23 cellular contexts compared by ENCODE assay signal in the genomic region with DNA sequence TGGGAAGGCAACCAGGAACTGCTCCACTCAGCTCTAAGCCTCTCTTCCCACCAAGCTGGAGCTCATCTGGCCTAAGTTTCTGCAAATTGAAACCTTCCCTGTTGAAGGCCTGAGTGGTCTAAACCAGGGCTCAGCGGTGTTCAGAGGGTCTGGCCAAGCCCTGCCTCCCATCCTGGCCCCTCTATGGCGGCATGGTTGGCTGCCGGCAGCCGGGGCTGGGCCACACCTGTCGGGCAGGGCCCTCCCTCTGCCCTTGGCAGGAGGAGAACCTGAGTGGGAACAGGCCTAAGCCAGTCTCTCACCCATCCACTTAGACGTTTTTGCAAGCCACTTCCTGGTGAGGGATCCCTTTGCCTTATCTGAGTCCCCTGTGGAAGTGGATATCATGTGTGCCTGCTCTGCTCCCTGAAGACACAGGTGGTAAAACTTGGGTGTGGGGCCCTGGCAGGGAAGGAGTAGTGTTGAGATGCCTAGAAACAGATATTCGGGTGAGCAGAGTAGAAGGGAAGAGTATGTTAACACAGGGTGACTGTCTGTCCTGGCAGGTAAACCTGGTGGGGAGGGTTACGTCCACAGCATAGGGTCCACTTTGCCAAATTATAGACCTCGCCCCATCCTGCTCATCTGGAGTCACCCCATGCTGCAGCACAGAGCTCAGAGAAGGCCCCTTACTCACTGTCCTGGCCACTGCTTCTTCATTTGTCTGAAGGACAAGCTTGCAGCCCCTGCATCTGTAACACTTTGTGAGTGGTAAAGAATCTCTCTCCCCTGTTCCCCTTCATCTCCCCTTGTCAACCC.
"Had no signal": no experiment of that assay in that cellular context is flagged by ENCODE, and none has a peak within 500 bp of the region (broad histone marks: within the 10 kb centered on the region; RNA-seq: fewer than 3 reads in every experiment).

No MANE protein-coding gene starts in this region.

- H3K9me3 Mint-ChIP-seq: activated T-cell treated with anti-CD3 and anti-CD28 coated beads, Interleukin-2, amount 50 U/mL, for 72 hours; stimulated activated naive CD8-positive, alpha-beta T cell treated with anti-CD3 and anti-CD28 coated beads, Interleukin-15, Interleukin-2, amounts not matched to agents 100 ng/mL and 50 ng/mL, for 24 hours; T-cell had no signal

- H3K27me3 ChIP-seq: vagina had no signal

- H3K4me3 Mint-ChIP-seq: activated T-cell treated with anti-CD3 and anti-CD28 coated beads, Interleukin-2, amount 50 U/mL, for 72 hours; naive thymus-derived CD4-positive, alpha-beta T cell; stimulated activated naive CD8-positive, alpha-beta T cell treated with anti-CD3 and anti-CD28 coated beads, Interleukin-15, Interleukin-2, amounts not matched to agents 100 ng/mL and 50 ng/mL, for 24 hours; T-cell had no signal

- H3K4me3 ChIP-seq: esophagus muscularis mucosa, gastroesophageal sphincter, tibial nerve, vagina had no signal

- H3K4me1 Mint-ChIP-seq: naive thymus-derived CD4-positive, alpha-beta T cell; T-cell had no signal

- H3K4me1 ChIP-seq: esophagus muscularis mucosa, gastroesophageal sphincter, tibial nerve, vagina had no signal

- DNase-seq: activated CD4-positive, alpha-beta T cell treated with anti-CD3 and anti-CD28 coated beads for 48 hours; activated CD4-positive, CD25-positive, alpha-beta regulatory T cell; activated effector memory CD4-positive, alpha-beta T cell treated with anti-CD3 and anti-CD28 coated beads, Interleukin-2, amount 50 U/mL, for 16 hours; activated naive CD4-positive, alpha-beta T cell treated with anti-CD3 and anti-CD28 coated beads, Interleukin-2, amount 50 U/mL, for 16 hours; activated T-cell treated with anti-CD3 and anti-CD28 coated beads, Interleukin-2, amount 50 U/mL, for 72 hours; aorta; cerebellar nuclear complex; effector CD8-positive, alpha-beta T cell; left cardiac atrium; mesenchymal stem cell; naive thymus-derived CD4-positive, alpha-beta T cell; occipital lobe; retina; stimulated activated CD4-positive, alpha-beta T cell treated with anti-CD3 and anti-CD28 coated beads, Interleukin-12 subunit alpha, Interleukin-12 subunit beta, amount 100 ng/mL, for 4 hours; stimulated activated CD4-positive, alpha-beta T cell treated with anti-CD3 and anti-CD28 coated beads, Interleukin-1b, Interleukin-23, amount 100 ng/mL, for 48 hours; T-cell; T-helper 9 cell had no signal

- FAIRE-seq: endothelial cell of umbilical vein had no signal

- ATAC-seq: activated T-cell treated with anti-CD3 and anti-CD28 coated beads, Interleukin-2, amount 50 U/mL, for 72 hours; gastroesophageal sphincter; left cardiac atrium; naive thymus-derived CD4-positive, alpha-beta T cell; T-cell had no signal

- H3K27ac ChIP-seq: esophagus muscularis mucosa, gastroesophageal sphincter, tibial nerve, vagina had no signal

- H3K36me3 Mint-ChIP-seq: naive thymus-derived CD4-positive, alpha-beta T cell; T-cell had no signal

- H3K9me3 ChIP-seq: esophagus muscularis mucosa, gastroesophageal sphincter, tibial nerve, vagina had no signal

- H3K36me3 ChIP-seq: esophagus muscularis mucosa, gastroesophageal sphincter, tibial nerve, vagina had no signal

- H3K27ac Mint-ChIP-seq: activated T-cell treated with anti-CD3 and anti-CD28 coated beads, Interleukin-2, amount 50 U/mL, for 72 hours; naive thymus-derived CD4-positive, alpha-beta T cell; stimulated activated naive CD8-positive, alpha-beta T cell treated with anti-CD3 and anti-CD28 coated beads, Interleukin-15, Interleukin-2, amounts not matched to agents 100 ng/mL and 50 ng/mL, for 24 hours; T-cell had no signal
